ENCODE assay signal across 27 cellular contexts in genomic region chrX:155870958-155871357, GRCh38.
"Had no signal": no experiment of that assay in that cellular context is flagged by ENCODE, and none has a peak within 500 bp of the region (broad histone marks: within the 10 kb centered on the region; RNA-seq: fewer than 3 reads in every experiment).

No MANE protein-coding gene starts in this region.

- H3K4me3 Mint-ChIP-seq: activated CD4-positive, alpha-beta T cell treated with anti-CD3 and anti-CD28 coated beads, Interleukin-2, amount 10 ng/mL, durations not matched to agents 24 days and 14 days; activated CD8-positive, alpha-beta T cell treated with anti-CD3 and anti-CD28 coated beads for 36 hours; activated naive CD4-positive, alpha-beta T cell treated with anti-CD3 and anti-CD28 coated beads, Interleukin-2, amount 50 U/mL, for 24 hours; activated T-cell treated with anti-CD3 and anti-CD28 coated beads, Interleukin-2, amount 50 U/mL, for 72 hours; activated T-helper 17 cell treated with anti-CD3 and anti-CD28 coated beads, Interleukin-2, amount 50 U/mL, for 72 hours had no signal

- H3K27ac Mint-ChIP-seq: activated CD4-positive, alpha-beta T cell treated with anti-CD3 and anti-CD28 coated beads, Interleukin-2, amount 10 ng/mL, durations not matched to agents 24 days and 14 days; activated CD8-positive, alpha-beta T cell treated with anti-CD3 and anti-CD28 coated beads for 36 hours; activated naive CD4-positive, alpha-beta T cell treated with anti-CD3 and anti-CD28 coated beads, Interleukin-2, amount 50 U/mL, for 24 hours; activated T-cell treated with anti-CD3 and anti-CD28 coated beads, Interleukin-2, amount 50 U/mL, for 72 hours; activated T-helper 17 cell treated with anti-CD3 and anti-CD28 coated beads, Interleukin-2, amount 50 U/mL, for 72 hours had no signal

- H3K9me3 ChIP-seq: adrenal gland, body of pancreas, breast epithelium, MG63, SJCRH30 had no signal

- H3K36me3 ChIP-seq: adrenal gland, breast epithelium, MG63, SJCRH30 had no signal

- H3K4me3 ChIP-seq: adrenal gland, body of pancreas, breast epithelium, MG63, PC-9, SJCRH30, SK-N-MC had no signal

- FAIRE-seq: astrocyte had no signal

- H2AFZ ChIP-seq: PC-9 had no signal

- H3K4me2 ChIP-seq: PC-9 had no signal

- H3K27me3 ChIP-seq: body of pancreas, MG63, SJCRH30 had no signal

- H3K4me1 Mint-ChIP-seq: activated T-helper 17 cell treated with anti-CD3 and anti-CD28 coated beads, Interleukin-2, amount 50 U/mL, for 72 hours had no signal

- H3K4me1 ChIP-seq: adrenal gland, body of pancreas, breast epithelium, SJCRH30 had no signal

- DNase-seq: activated CD4-positive, alpha-beta T cell treated with anti-CD3 and anti-CD28 coated beads, Interleukin-2, amount 10 ng/mL, durations not matched to agents 24 days and 14 days; activated CD4-positive, alpha-beta T cell treated with anti-CD3 and anti-CD28 coated beads, Interleukin-2, amount 50 U/mL, for 4 hours; activated CD8-positive, alpha-beta T cell treated with anti-CD3 and anti-CD28 coated beads for 36 hours; activated gamma-delta T cell; activated naive CD4-positive, alpha-beta T cell treated with Interleukin-2 at 50 U/mL for 16 hours; activated T-cell treated with anti-CD3 and anti-CD28 coated beads, Interleukin-2, amount 50 U/mL, for 1 hour; activated T-cell treated with anti-CD3 and anti-CD28 coated beads, Interleukin-2, amount 50 U/mL, for 72 hours; adrenal gland; body of pancreas; Karpas-422; MG63; NCI-H1048; NCI-H1436 treated with DMSO at 0.1 percent for 48 hours; NCI-H1694 treated with DMSO at 0.1 percent for 48 hours; NCI-H2029; NCI-H345; NCI-H524 treated with DMSO at 0.1 percent for 48 hours; NCI-H748 treated with DMSO at 0.1 percent for 48 hours; PC-9; SHP77; T1000 had no signal

- ATAC-seq: activated CD8-positive, alpha-beta T cell treated with anti-CD3 and anti-CD28 coated beads for 36 hours; activated T-cell treated with anti-CD3 and anti-CD28 coated beads, Interleukin-2, amount 50 U/mL, for 72 hours; activated T-helper 17 cell treated with anti-CD3 and anti-CD28 coated beads, Interleukin-2, amount 50 U/mL, for 72 hours; body of pancreas had no signal
